In the genomic region with DNA sequence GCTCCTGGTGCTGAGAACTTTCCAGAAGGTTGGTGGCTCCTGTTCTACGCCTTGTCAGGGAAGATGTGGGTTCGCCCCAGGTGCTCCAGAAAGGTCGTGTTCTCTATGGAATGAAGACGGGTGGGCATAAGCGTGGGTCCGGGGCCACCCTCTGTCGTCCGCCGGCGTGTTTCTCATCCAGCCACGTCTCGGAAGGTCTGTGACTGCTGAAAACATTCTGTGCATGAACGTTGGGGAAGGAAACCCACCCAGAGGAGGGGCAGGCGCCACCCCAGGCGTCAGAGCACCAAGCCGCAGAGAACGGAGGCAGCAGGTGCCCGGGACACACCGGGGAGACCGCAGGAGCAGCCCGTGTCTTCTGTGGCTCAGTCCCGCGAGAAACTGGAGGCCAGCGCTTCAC, we compare ENCODE assay signal across 14 cellular contexts.
A peak's percentile ranks its signal among the peaks of the same experiment; 100 is the strongest.
DNase-seq lines count a peak whose midpoint lies in the region; ATAC-seq and TF ChIP-seq lines count a peak whose summit lies in the region.
"Had no signal": no experiment of that assay in that cellular context is flagged by ENCODE, and none has a peak within 500 bp of the region (broad histone marks: within the 10 kb centered on the region; RNA-seq: fewer than 3 reads in every experiment).

No MANE protein-coding gene starts in this region.

- H2BK5ac ChIP-seq in H9 (ENCODE audit: insufficient read length, low read length): no peak overlapping the region

- H3K4me3 ChIP-seq in coronary artery: no peak overlapping the region
- H3K4me3 ChIP-seq in brain microvascular endothelial cell (ENCODE audit: low read depth, low read length): no peak overlapping the region
- no peak overlapping the region for H3K4me3 ChIP-seq in stomach
- H3K4me3 ChIP-seq: A549, BLaER1, GM23248 had no signal

- H3K14ac ChIP-seq in H9 (ENCODE audit: insufficient read depth, low read length): no peak overlapping the region

- H3K4ac ChIP-seq in H9 (ENCODE audit: low read depth, low read length): no peak overlapping the region

- peaks cover 26 to 30% of the 10 kb centered on the region in 2 experiments for H3K9me3 Mint-ChIP-seq in H9
- peaks cover 15% of the 10 kb centered on the region for H3K9me3 Mint-ChIP-seq in memory B cell

- H2BK15ac ChIP-seq in H9 (ENCODE audit: low read depth, low read length): no peak overlapping the region

- no peak overlapping the region for H4K91ac ChIP-seq in H9 (ENCODE audit: insufficient read length, low read depth, low read length)

- H2AK5ac ChIP-seq in H9 (ENCODE audit: insufficient read length, low read length): no peak overlapping the region

- ATAC-seq in memory B cell (ENCODE audit: low read depth) (no peak), sciatic nerve (no peak), GM18868 (IDR thresholded peaks at IDR 0.05; ENCODE audit: unreplicated experiment) (no peak)
- ATAC-seq: A549 had no signal

- H3T11ph ChIP-seq in H9 (ENCODE audit: low read length): no peak overlapping the region

- no peak overlapping the region for H2AFZ ChIP-seq in H9 (ENCODE audit: low read length)
- H2AFZ ChIP-seq: GM23248 had no signal

- no peaks in the 10 kb centered on the region for H4K20me1 ChIP-seq in H9 (ENCODE audit: control insufficient read depth, insufficient read depth, insufficient read length)

- H3K4me2 ChIP-seq in H9 (ENCODE audit: insufficient read depth, insufficient read length, low read length): no peak overlapping the region
- H3K4me2 ChIP-seq: A549, BLaER1 had no signal

- no peaks in the 10 kb centered on the region for H3K9me3 ChIP-seq in H9 (ENCODE audit: control insufficient read depth, low read depth, low read length)
- H3K9me3 ChIP-seq in stomach: no peaks in the 10 kb centered on the region
- H3K9me3 ChIP-seq: A549 had no signal

- H3K56ac ChIP-seq in H9 (ENCODE audit: insufficient read length, low read depth, low read length): no peak overlapping the region

- no peak overlapping the region for H3K27ac Mint-ChIP-seq in H9
- peak overlapping the region; percentile 93 for H3K27ac Mint-ChIP-seq in memory B cell

- no peaks in the 10 kb centered on the region for H3K79me1 ChIP-seq in H9 (ENCODE audit: insufficient read depth, low read depth, low read length, poor library complexity, severe bottlenecking)

- no peak overlapping the region for H3K18ac ChIP-seq in H9 (ENCODE audit: insufficient read length, low read depth, low read length)

- H3K27ac ChIP-seq in H9 (ENCODE audit: insufficient read length, low read depth, low read length) (no peak overlapping the region), coronary artery (no peak overlapping the region), brain microvascular endothelial cell (no peak overlapping the region), stomach (no peak overlapping the region)
- H3K27ac ChIP-seq: A549, BLaER1, GM23248, HL-60 had no signal

- TF ChIP-seq CTCF in H9 (conservative IDR thresholded peaks at IDR 0.05) (no peak), coronary artery (IDR thresholded peaks at IDR 0.05) (no peak), brain microvascular endothelial cell (IDR thresholded peaks at IDR 0.05; ENCODE audit: low read depth, low read length, missing control alignments) (no peak), stomach (IDR thresholded peaks at IDR 0.05) (no peak)

- H3K4me1 ChIP-seq in H9 (ENCODE audit: insufficient read depth, low read length): no peaks in the 10 kb centered on the region
- H3K4me1 ChIP-seq in stomach: no peaks in the 10 kb centered on the region
- H3K4me1 ChIP-seq: A549 had no signal

- no CpG with 5 or more reads among the region's 24 CpGs for WGBS in H9 (ENCODE audit: extremely low coverage, insufficient read length, low lambda C conversion rate)
- 86 to 93% (median 92%) methylated on average over 14 to 24 of the region's 24 CpGs for WGBS in stomach, 5 donors

- no peaks in the 10 kb centered on the region for H3K27me3 ChIP-seq in H9 (ENCODE audit: insufficient read depth, low read length)
- no peaks in the 10 kb centered on the region for H3K27me3 ChIP-seq in brain microvascular endothelial cell (replicated peaks)
- peaks cover 0 to 5% (median 0%) of the 10 kb centered on the region in 3 donors for H3K27me3 ChIP-seq in stomach
- H3K27me3 ChIP-seq: BLaER1 had no signal

- H3K9ac ChIP-seq in H9 (ENCODE audit: extremely low read depth, insufficient read length, low read length): no peak overlapping the region
- H3K9ac ChIP-seq: BLaER1, GM23248 had no signal

- DNase-seq in H9: peak; percentile 12
- peak; percentile 58 for DNase-seq in coronary artery (ENCODE audit: low spot score)
- no peak for DNase-seq in memory B cell (ENCODE audit: low spot score in 2 of 2)
- peak; percentile 36 for DNase-seq in sciatic nerve (ENCODE audit: low spot score)
- DNase-seq in inferior parietal cortex (ENCODE audit: extremely low spot score): no peak
- DNase-seq in brain microvascular endothelial cell: no peak
- DNase-seq in stomach: no peak
- DNase-seq: Calu3, DMS 273 treated with DMSO at 0.1 percent for 48 hours, GM23248 had no signal

- H3K23me2 ChIP-seq in H9 (ENCODE audit: insufficient read length, low read depth, low read length, poor library complexity, severe bottlenecking): no peaks in the 10 kb centered on the region

- no peak for TF ChIP-seq EP300 in stomach (IDR thresholded peaks at IDR 0.05)

- no peaks in the 10 kb centered on the region for H3K4me1 Mint-ChIP-seq in H9
- peaks cover 35% of the 10 kb centered on the region for H3K4me1 Mint-ChIP-seq in memory B cell

- intact Hi-C loops in sciatic nerve (cut with DNase I): no loop called here
- intact Hi-C loops in stomach (cut with DNase I; ENCODE audit: low total_unique reads): no loop called here

- H2BK20ac ChIP-seq in H9 (ENCODE audit: low read depth, low read length, poor library complexity, severe bottlenecking): no peak overlapping the region

- in situ Hi-C loops in brain microvascular endothelial cell (cut with HindIII; ENCODE audit: low pct_ligation_motif_present, low sequenced_read_pairs): no loop called here

- H3K79me2 ChIP-seq in H9 (ENCODE audit: insufficient read depth, low read length): no peaks in the 10 kb centered on the region

- no peak overlapping the region for H2BK120ac ChIP-seq in H9 (ENCODE audit: low read depth, low read length, poor library complexity, severe bottlenecking)

- H3K4me3 Mint-ChIP-seq in H9 (no peak overlapping the region), memory B cell (no peak overlapping the region)

- peaks cover 2 to 15% (median 4%) of the 10 kb centered on the region in 3 experiments; a peak in 5 of 7 replicates for H3K36me3 Mint-ChIP-seq in H9 (ENCODE audit: insufficient read depth in 1 of 3, low read depth in 3 of 3)
- H3K36me3 Mint-ChIP-seq in memory B cell: peaks cover 16% of the 10 kb centered on the region

- no peak overlapping the region for H3K23ac ChIP-seq in H9 (ENCODE audit: insufficient read length, low read depth, low read length)

- TF ChIP-seq POLR2A in stomach (IDR thresholded peaks at IDR 0.05): no peak

- no peak overlapping the region for H2BK12ac ChIP-seq in H9 (ENCODE audit: insufficient read length, low read depth, low read length)

- H4K5ac ChIP-seq in H9 (ENCODE audit: insufficient read length, low read depth, low read length): no peak overlapping the region

- H3K36me3 ChIP-seq in brain microvascular endothelial cell (replicated peaks) (no peaks in the 10 kb centered on the region), stomach (no peaks in the 10 kb centered on the region)

- no peak overlapping the region for H4K8ac ChIP-seq in H9 (replicated peaks; ENCODE audit: insufficient read length, low read depth, low read length)

- H3K27me3 Mint-ChIP-seq in H9 (ENCODE audit: low read depth) (peaks cover 28% of the 10 kb centered on the region), memory B cell (no peaks in the 10 kb centered on the region)

Comparison
In these comparisons a context has a peak if more than half of its experiments do, and no peak if none do; other contexts are left out.
1. DNase-seq: peak in H9 (single experiment), coronary artery (single experiment) and sciatic nerve (single experiment); none in memory B cell (0 of 2), inferior parietal cortex (single experiment), brain microvascular endothelial cell (single experiment) and stomach (single experiment).